In the genomic region with DNA sequence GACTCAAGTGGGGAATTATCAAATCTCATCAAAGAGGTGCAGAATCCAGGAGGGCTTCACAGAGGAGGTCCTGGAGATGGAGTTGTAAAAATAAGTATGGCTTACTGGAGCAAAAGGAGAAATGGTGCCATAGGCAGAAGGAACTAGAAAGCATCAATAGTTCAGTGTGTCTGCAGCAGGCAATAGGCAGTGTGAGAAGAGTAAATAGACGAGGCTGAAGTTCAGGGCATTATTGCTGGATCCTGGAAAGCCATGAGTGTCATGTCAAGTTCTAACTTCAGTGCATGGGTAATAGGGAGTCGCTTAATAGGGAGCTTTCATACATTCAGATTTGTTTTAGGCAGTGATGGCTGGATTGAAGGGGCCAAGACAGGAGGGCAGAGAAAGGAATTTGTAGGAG, we compare ENCODE assay signal across 20 cellular contexts. TPM values are rescaled to one million over a fixed set of nuclear protein-coding genes. Genes with fewer than 3 reads are reported as not detected.
DNase-seq lines count a peak whose midpoint lies in the region; ATAC-seq lines count a peak whose summit lies in the region.
"Had no signal": no experiment of that assay in that cellular context is flagged by ENCODE, and none has a peak within 500 bp of the region (broad histone marks: within the 10 kb centered on the region; RNA-seq: fewer than 3 reads in every experiment).

No MANE protein-coding gene starts in this region.

- no peaks in the 10 kb centered on the region for H3K79me2 ChIP-seq in mesendoderm (ENCODE audit: control insufficient read depth, insufficient read depth, low read length)

- no peak overlapping the region for H3K4ac ChIP-seq in mesendoderm (ENCODE audit: low read depth, low read length)

- H3K9ac ChIP-seq in mesendoderm (ENCODE audit: low read length), result no peak overlapping the region

- no peak overlapping the region for H3K56ac ChIP-seq in mesendoderm (ENCODE audit: low read length)

- H2BK5ac ChIP-seq in mesendoderm (ENCODE audit: low read length), result peak overlapping the region; percentile 2

- H3K27ac ChIP-seq in mesendoderm (ENCODE audit: low read depth, low read length), result no peak overlapping the region
- H3K27ac ChIP-seq: HL-60 had no signal

- no peaks in the 10 kb centered on the region for H3K4me1 ChIP-seq in mesendoderm (ENCODE audit: control insufficient read depth, low read depth, low read length)
- H3K4me1 ChIP-seq: BE2C had no signal

- H3K4me2 ChIP-seq in mesendoderm (ENCODE audit: low read length), result no peak overlapping the region

- H3K4me3 ChIP-seq in mesendoderm (ENCODE audit: low read length), result no peak overlapping the region
- H3K4me3 ChIP-seq: GM12878 had no signal

- H3K79me1 ChIP-seq in mesendoderm (ENCODE audit: low read length), result no peaks in the 10 kb centered on the region

- no peaks in the 10 kb centered on the region for H3K27me3 ChIP-seq in mesendoderm (ENCODE audit: insufficient read depth, low read length, poor library complexity)
- H3K27me3 ChIP-seq: BE2C had no signal

- ATAC-seq in left lobe of liver (peak; percentile 82), HG02970 (IDR thresholded peaks at IDR 0.05; ENCODE audit: low FRiP score, unreplicated experiment) (no peak), HG02759 (IDR thresholded peaks at IDR 0.05; ENCODE audit: unreplicated experiment) (no peak)
- ATAC-seq: GM12878, HCT116 had no signal

- no peak overlapping the region for H2BK15ac ChIP-seq in mesendoderm (replicated peaks; ENCODE audit: low read depth)

- H4K8ac ChIP-seq in mesendoderm (ENCODE audit: low read depth, low read length), result no peak overlapping the region

- no peak overlapping the region for H3K23ac ChIP-seq in mesendoderm (ENCODE audit: low read length)

- no peak overlapping the region for H2BK120ac ChIP-seq in mesendoderm (ENCODE audit: low read depth, low read length)

- no peaks in the 10 kb centered on the region for H3K36me3 ChIP-seq in mesendoderm (ENCODE audit: control insufficient read depth, insufficient read depth, low read length)
- H3K36me3 ChIP-seq: BE2C had no signal

- no peak overlapping the region for H4K5ac ChIP-seq in mesendoderm (ENCODE audit: low read length)

- no CpG with 5 or more reads among the region's 2 CpGs for WGBS in mesendoderm (ENCODE audit: extremely low coverage, insufficient coverage, low lambda C conversion rate)

- peak; percentile 34 for DNase-seq in HuH-7.5 (ENCODE audit: low spot score)
- DNase-seq in left lobe of liver (ENCODE audit: low spot score), result no peak
- DNase-seq in mesendoderm, result no peak
- DNase-seq in HK-2 (ENCODE audit: unreplicated experiment), result no peak
- DNase-seq: ACHN; BE2C; C1 segment of cervical spinal cord; CD4-positive, alpha-beta memory T cell; DMS79 treated with DMSO at 0.1 percent for 48 hours; GF-D8; GOT3; H7; HFFc6; KG1 had no signal

- peak overlapping the region; percentile 18 for H2AK5ac ChIP-seq in mesendoderm (ENCODE audit: low read length)

- H3K18ac ChIP-seq in mesendoderm (ENCODE audit: low read length), result no peak overlapping the region

RNA-seq across cellular contexts. Expression of a gene that starts 39.3 kb away (rescaled TPM):
- total RNA-seq in left lobe of liver, result 16.2 TPM
- polyA plus RNA-seq in mesendoderm (2013, experiment 1 of 2), result 49.3 TPM
- polyA plus RNA-seq in mesendoderm (2013, experiment 2 of 2), result 50.0 TPM
- total RNA-seq: CD4-positive, alpha-beta memory T cell; GM12878; HFFc6; HT1080 had no signal
- polyA plus RNA-seq: CD4-positive, alpha-beta memory T cell; GM12878 had no signal

RNA-seq across cellular contexts. Expression of a gene that starts 52.4 kb away (rescaled TPM):
- 0.08 TPM for total RNA-seq in left lobe of liver
- polyA plus RNA-seq in mesendoderm (2013, experiment 1 of 2), result 0.10 TPM
- 0.08 TPM for polyA plus RNA-seq in mesendoderm (2013, experiment 2 of 2)
- total RNA-seq: HT1080 had no signal
- polyA plus RNA-seq: GM12878 had no signal
